ENCODE assay signal across 23 cellular contexts in the genomic region with DNA sequence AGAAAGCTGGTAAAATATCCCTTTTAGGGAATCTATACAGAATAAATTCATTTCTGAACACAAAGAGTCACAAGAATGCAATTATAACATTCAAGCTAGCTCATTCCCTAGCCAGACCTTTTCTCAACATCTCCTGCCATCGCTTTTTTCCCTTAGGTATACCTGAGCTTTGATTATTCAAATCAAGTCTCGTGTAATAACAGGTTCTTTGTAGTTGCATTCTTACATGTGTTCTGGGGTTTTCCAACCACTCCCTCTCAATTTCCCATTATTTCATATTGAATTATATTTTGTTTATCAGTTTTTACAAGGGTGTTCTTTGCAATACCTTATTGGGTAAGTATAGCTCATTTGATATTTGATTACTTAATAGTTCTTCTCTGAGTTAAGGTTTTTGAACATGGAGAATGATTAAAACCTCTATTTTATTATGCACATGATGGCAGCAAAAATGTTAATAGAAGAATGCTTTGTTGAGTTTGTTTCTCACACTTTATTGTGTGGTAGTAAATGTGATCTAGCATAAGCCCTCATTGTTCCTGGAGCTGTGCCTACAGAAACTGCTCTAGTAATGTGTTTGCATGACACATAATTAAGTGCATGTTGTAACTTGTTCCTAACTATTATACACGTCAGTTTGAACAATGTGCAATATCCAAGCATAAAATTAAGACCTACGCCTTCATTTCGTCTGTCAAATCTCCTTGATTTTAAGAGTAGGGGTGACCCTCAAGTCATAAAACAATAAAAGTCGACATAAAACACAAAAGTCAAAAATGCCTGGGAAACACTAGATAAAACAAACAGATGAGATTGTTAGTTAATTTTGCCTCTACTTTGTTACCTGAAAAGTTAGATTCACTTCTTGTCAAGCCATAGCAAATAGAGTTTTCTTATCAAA.
DNase-seq lines count a peak whose midpoint lies in the region; TF ChIP-seq lines count a peak whose summit lies in the region.
"Had no signal": no experiment of that assay in that cellular context is flagged by ENCODE, and none has a peak within 500 bp of the region (broad histone marks: within the 10 kb centered on the region; RNA-seq: fewer than 3 reads in every experiment).

No MANE protein-coding gene starts in this region.

- H3K9me3 Mint-ChIP-seq in endodermal cell, result peaks cover 32% of the 10 kb centered on the region
- H3K9me3 Mint-ChIP-seq: activated CD8-positive, alpha-beta T cell treated with anti-CD3 and anti-CD28 coated beads for 36 hours; GM23338; nephron; stimulated activated naive CD8-positive, alpha-beta T cell treated with anti-CD3 and anti-CD28 coated beads, Interleukin-15, Interleukin-2, amounts not matched to agents 100 ng/mL and 50 ng/mL, for 24 hours; T-helper 2 cell treated with Interferon-gamma antibody and Interleukin-4, amounts not matched to agents 5 μg/mL and 100 μg/mL, for 36 hours; WTC11 had no signal

- H3K36me3 Mint-ChIP-seq in endodermal cell (ENCODE audit: low read depth), result no peaks in the 10 kb centered on the region
- H3K36me3 Mint-ChIP-seq: WTC11 had no signal

- H3K9me3 ChIP-seq in endodermal cell (ENCODE audit: control insufficient read depth, low read length) (no peaks in the 10 kb centered on the region), A673 (ENCODE audit: low read depth, low read length, poor library complexity, severe bottlenecking) (no peaks in the 10 kb centered on the region)
- H3K9me3 ChIP-seq: upper lobe of right lung had no signal

- H3K27me3 ChIP-seq in endodermal cell (ENCODE audit: control insufficient read depth, insufficient read depth, low read length, poor library complexity, severe bottlenecking) (peaks cover 15% of the 10 kb centered on the region), A673 (replicated peaks; ENCODE audit: insufficient read depth, low read depth, low read length, poor library complexity) (no peaks in the 10 kb centered on the region)
- H3K27me3 ChIP-seq: upper lobe of right lung had no signal

- BruUV-seq in A673 (replicated peaks; lab: Mats Ljungman, UMichigan), result no TSS peak

- no peak for TF ChIP-seq CTCF in endodermal cell (conservative IDR thresholded peaks at IDR 0.05)
- TF ChIP-seq CTCF in A673 (conservative IDR thresholded peaks at IDR 0.05; ENCODE audit: low read depth, low read length), result no peak

- POLR2A ChIA-PET in A673 (lab: Charles Lee; ENCODE audit: low non-redundant PET), result no interaction called here

- H3K27ac Mint-ChIP-seq in endodermal cell, result no peak overlapping the region
- H3K27ac Mint-ChIP-seq: activated CD8-positive, alpha-beta T cell treated with anti-CD3 and anti-CD28 coated beads for 36 hours; GM23338; nephron; stimulated activated naive CD8-positive, alpha-beta T cell treated with anti-CD3 and anti-CD28 coated beads, Interleukin-15, Interleukin-2, amounts not matched to agents 100 ng/mL and 50 ng/mL, for 24 hours; T-helper 2 cell treated with Interferon-gamma antibody and Interleukin-4, amounts not matched to agents 5 μg/mL and 100 μg/mL, for 36 hours; WTC11 had no signal

- no peak overlapping the region for H3K9ac ChIP-seq in endodermal cell (ENCODE audit: extremely low read depth, low read length, poor library complexity, severe bottlenecking)

- H3K27ac ChIP-seq in epithelial cell of prostate (peak overlapping the region; percentile 81), endodermal cell (ENCODE audit: low read depth, low read length) (no peak overlapping the region), A673 (ENCODE audit: low read depth, low read length, poor library complexity, severe bottlenecking) (no peak overlapping the region)
- H3K27ac ChIP-seq: upper lobe of right lung had no signal

- peak; percentile 59 for DNase-seq in NCI-H1105 (lab: John Stamatoyannopoulos, UW)
- peak; percentile 6 for DNase-seq in NCI-H345 treated with DMSO at 0.1 percent for 48 hours (lab: John Stamatoyannopoulos, UW; ENCODE audit: unreplicated experiment)
- DNase-seq in epithelial cell of prostate (ENCODE audit: low read depth, low spot score), result peak; percentile 82
- DNase-seq in renal cortical epithelial cell (ENCODE audit: low read depth), result peak; percentile 0
- DNase-seq in endodermal cell, result no peak
- no peak for DNase-seq in A673 (ENCODE audit: low spot score)
- no peak for DNase-seq in Ammon's horn (ENCODE audit: low spot score)
- no peak for DNase-seq in NCI-H82 treated with DMSO at 0.1 percent for 48 hours (lab: John Stamatoyannopoulos, UW; ENCODE audit: unreplicated experiment)
- DNase-seq: activated CD8-positive, alpha-beta T cell treated with anti-CD3 and anti-CD28 coated beads for 36 hours; activated naive CD4-positive, alpha-beta T cell treated with Interleukin-2 at 50 U/mL for 16 hours; activated T-cell treated with anti-CD3 and anti-CD28 coated beads, Interleukin-2, amount 50 U/mL, for 1 hour; AML-193; anterior cingulate cortex; hippocampal formation; kidney glomerular epithelial cell; NCI-H774; stimulated activated CD4-positive, alpha-beta T cell treated with anti-CD3 and anti-CD28 coated beads, Interleukin-2, amount 100 ng/mL, for 24 hours; upper lobe of right lung had no signal

- peaks cover 2% of the 10 kb centered on the region for H3K4me1 Mint-ChIP-seq in endodermal cell
- H3K4me1 Mint-ChIP-seq: GM23338, nephron had no signal

- H3K4me3 ChIP-seq in endodermal cell (ENCODE audit: low read length), result no peak overlapping the region
- no peak overlapping the region for H3K4me3 ChIP-seq in A673 (ENCODE audit: low read depth, low read length, poor library complexity, severe bottlenecking)
- H3K4me3 ChIP-seq: GM23338, upper lobe of right lung had no signal

- no peak overlapping the region for H3K4me3 Mint-ChIP-seq in endodermal cell
- H3K4me3 Mint-ChIP-seq: activated CD8-positive, alpha-beta T cell treated with anti-CD3 and anti-CD28 coated beads for 36 hours; GM23338; nephron; stimulated activated naive CD8-positive, alpha-beta T cell treated with anti-CD3 and anti-CD28 coated beads, Interleukin-15, Interleukin-2, amounts not matched to agents 100 ng/mL and 50 ng/mL, for 24 hours; T-helper 2 cell treated with Interferon-gamma antibody and Interleukin-4, amounts not matched to agents 5 μg/mL and 100 μg/mL, for 36 hours; WTC11 had no signal

- H3K36me3 ChIP-seq in endodermal cell (ENCODE audit: control insufficient read depth, insufficient read depth, low read length) (no peaks in the 10 kb centered on the region), A673 (ENCODE audit: insufficient read depth, low read length, poor library complexity, severe bottlenecking) (no peaks in the 10 kb centered on the region)
- H3K36me3 ChIP-seq: upper lobe of right lung had no signal

- WGBS in endodermal cell (ENCODE audit: insufficient coverage in 1 of 2, insufficient read length in 1 of 2), 2 experiments, result 86 to 100% methylated on average over 2 to 5 of the region's 6 CpGs

- CTCF ChIA-PET in A673 (lab: Charles Lee), result no interaction called here

- intact Hi-C loops in A673 (cut with micrococcal nuclease; ENCODE audit: unreplicated experiment), result no loop called here

- peaks cover 2% of the 10 kb centered on the region for H3K27me3 Mint-ChIP-seq in endodermal cell (ENCODE audit: insufficient read depth)
- H3K27me3 Mint-ChIP-seq: activated CD8-positive, alpha-beta T cell treated with anti-CD3 and anti-CD28 coated beads for 36 hours; stimulated activated naive CD8-positive, alpha-beta T cell treated with anti-CD3 and anti-CD28 coated beads, Interleukin-15, Interleukin-2, amounts not matched to agents 100 ng/mL and 50 ng/mL, for 24 hours had no signal

- H3K4me1 ChIP-seq in endodermal cell (ENCODE audit: control insufficient read depth, insufficient read depth, low read length) (no peaks in the 10 kb centered on the region), A673 (ENCODE audit: insufficient read depth, low read length, poor library complexity, severe bottlenecking) (no peaks in the 10 kb centered on the region)
- H3K4me1 ChIP-seq: upper lobe of right lung had no signal

Comparison
In these comparisons a context has a peak if more than half of its experiments do, and no peak if none do; other contexts are left out.
1. DNase-seq: peak in NCI-H1105 (single experiment), NCI-H345 treated with DMSO at 0.1 percent for 48 hours (single experiment), epithelial cell of prostate (single experiment) and renal cortical epithelial cell (single experiment); none in endodermal cell (single experiment), A673 (single experiment), Ammon's horn (single experiment) and NCI-H82 treated with DMSO at 0.1 percent for 48 hours (single experiment).